Comparison of ENCODE assay signal across 1 cellular context in genomic region chr11:117178210-117179034, GRCh38.
A peak's percentile ranks its signal among the peaks of the same experiment; 100 is the strongest.
TF ChIP-seq lines count a peak whose summit lies in the region.

Gene SIDT2, plus strand, starts transcription at chr11:117178743. Its CDS starts 521 bp downstream, at chr11:117179264.

TF ChIP-seq in WTC11, 78 proteins besides CTCF, POLR2A, EP300 and RAD21 (continued from another document):
- TF ChIP-seq GTF2I (CRISPR knock-in tag; conservative IDR thresholded peaks at IDR 0.05) (no peak), E2F4 (CRISPR knock-in tag; IDR thresholded peaks at IDR 0.05; ENCODE audit: borderline replicate concordance, low read depth) (no peak), ATF3 (CRISPR knock-in tag; conservative IDR thresholded peaks at IDR 0.05) (no peak), CREM (CRISPR knock-in tag; IDR thresholded peaks at IDR 0.05) (peak; percentile 88; the same call in 1 of the 2 replicates), NFATC4 (CRISPR knock-in tag; IDR thresholded peaks at IDR 0.05) (peak; percentile 65; the same call in 1 of the 2 replicates), JUN (CRISPR knock-in tag; IDR thresholded peaks at IDR 0.05) (no peak), TCF7 (CRISPR knock-in tag; IDR thresholded peaks at IDR 0.05; ENCODE audit: low read depth) (no peak), ZNF416 (CRISPR knock-in tag; IDR thresholded peaks at IDR 0.05) (peak; percentile 68; the same call in 1 of the 2 replicates), TEAD1 (CRISPR knock-in tag; IDR thresholded peaks at IDR 0.05) (0 out of 2 replicates have a peak, but pooled peaks have one; percentile 16), MAX (CRISPR knock-in tag; IDR thresholded peaks at IDR 0.05) (peak; percentile 58; the same call in 1 of the 2 replicates), CBFB (CRISPR knock-in tag; IDR thresholded peaks at IDR 0.05; ENCODE audit: low read depth) (no peak), FOXP4 (CRISPR knock-in tag; IDR thresholded peaks at IDR 0.05) (peak; percentile 67; the same call in 1 of the 2 replicates)
